ENCODE assay signal across 1 cellular context in genomic region chr1:26066160-26066559, GRCh38.
TF ChIP-seq lines count a peak whose summit lies in the region.

No MANE protein-coding gene starts in this region.

TF ChIP-seq in K562, 482 proteins besides CTCF, POLR2A, EP300 and RAD21:
- TF ChIP-seq ZNF639 (CRISPR knock-in tag; conservative IDR thresholded peaks at IDR 0.05 in 1 of 2, IDR thresholded peaks at IDR 0.05 in 1 of 2) (0 out of 4 replicates have a peak, but pooled peaks of 1 of the 2 experiments have one; percentile 27), ZNF316 (IDR thresholded peaks at IDR 0.05) (peak; percentile 43), SIRT6 (IDR thresholded peaks at IDR 0.05; ENCODE audit: low read depth, low read length) (no peak), ZBTB33 (CRISPR knock-in tag; IDR thresholded peaks at IDR 0.05) (peak; percentile 90), MAX (CRISPR knock-in tag; IDR thresholded peaks at IDR 0.05) (peak; percentile 61), ZKSCAN1 (IDR thresholded peaks at IDR 0.05; ENCODE audit: low read depth, low read length) (no peak), NR2C2 (CRISPR knock-in tag; IDR thresholded peaks at IDR 0.05) (no peak), NR2C2 (tag; IDR thresholded peaks at IDR 0.05) (0 out of 2 replicates have a peak, but pooled peaks have one; percentile 14), ZNF512 (tag; IDR thresholded peaks at IDR 0.05) (no peak), NFIC (IDR thresholded peaks at IDR 0.05) (no peak), ZHX1 (conservative IDR thresholded peaks at IDR 0.05; ENCODE audit: low read length) (no peak), MLLT1 (IDR thresholded peaks at IDR 0.05) (peak in 1 of 2 experiments; percentile 86; a peak in 2 of 4 replicates)
